ENCODE assay signal across 9 cellular contexts in the genomic region with DNA sequence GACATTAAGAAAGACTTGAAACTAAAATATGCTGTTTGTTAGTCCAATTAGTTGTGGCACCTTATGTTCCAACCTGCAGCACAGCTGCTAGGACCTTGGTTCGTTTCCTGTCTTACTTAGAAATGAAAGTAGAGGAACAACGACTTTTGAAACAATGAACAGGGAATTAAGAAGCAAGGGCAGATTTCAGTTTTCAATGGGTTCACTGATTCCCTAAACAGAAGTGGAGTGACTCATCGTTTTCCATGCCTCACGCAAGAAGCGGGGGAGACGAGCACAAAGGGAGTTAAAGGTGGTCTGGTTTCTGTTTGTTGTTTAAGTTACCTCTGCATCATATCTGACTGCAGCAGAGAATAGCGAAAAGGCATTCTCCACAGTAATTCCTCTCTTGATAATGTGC. TPM values are rescaled to one million over a fixed set of nuclear protein-coding genes. Genes with fewer than 3 reads are reported as not detected.
A peak's percentile ranks its signal among the peaks of the same experiment; 100 is the strongest.
DNase-seq lines count a peak whose midpoint lies in the region; ATAC-seq, FAIRE-seq and TF ChIP-seq lines count a peak whose summit lies in the region.
"Had no signal": no experiment of that assay in that cellular context is flagged by ENCODE, and none has a peak within 500 bp of the region (broad histone marks: within the 10 kb centered on the region; RNA-seq: fewer than 3 reads in every experiment).

No MANE protein-coding gene starts in this region.

- H3K9me3 Mint-ChIP-seq in activated T-cell treated with anti-CD3 and anti-CD28 coated beads, Interleukin-2, amount 50 U/mL, for 4 hours = no peaks in the 10 kb centered on the region

- H3K4me2 ChIP-seq in endothelial cell of umbilical vein (ENCODE audit: insufficient read depth, low read length) = peak overlapping the region; percentile 15
- peak overlapping the region; percentile 61 for H3K4me2 ChIP-seq in smooth muscle cell

- H3K9ac ChIP-seq in endothelial cell of umbilical vein (replicated peaks; ENCODE audit: extremely low read depth, insufficient read depth, low read length) = no peak overlapping the region
- H3K9ac ChIP-seq in smooth muscle cell (ENCODE audit: low read depth) = peak overlapping the region; percentile 35

- no peaks in the 10 kb centered on the region for H3K79me2 ChIP-seq in endothelial cell of umbilical vein (ENCODE audit: control insufficient read depth, insufficient read depth, low read length)
- H3K79me2 ChIP-seq in smooth muscle cell (ENCODE audit: low read depth) = no peaks in the 10 kb centered on the region

- FAIRE-seq in endothelial cell of umbilical vein (lab: Jason Lieb, UNC) = peak; percentile 76

- no peaks in the 10 kb centered on the region for H3K9me1 ChIP-seq in endothelial cell of umbilical vein (replicated peaks; ENCODE audit: control insufficient read depth, extremely low read depth, insufficient read depth, low read length)

- H3F3A ChIP-seq in smooth muscle cell (ENCODE audit: low read depth) = no peaks in the 10 kb centered on the region

- TF ChIP-seq CTCF in endothelial cell of umbilical vein (IDR thresholded peaks at IDR 0.05; ENCODE audit: extremely low read depth in 1 of 2, insufficient read depth in 1 of 2, low read depth in 1 of 2, low read length in 2 of 2) = no peak
- TF ChIP-seq CTCF in smooth muscle cell (IDR thresholded peaks at IDR 0.05; ENCODE audit: borderline replicate concordance, insufficient read depth, poor library complexity, severe bottlenecking) = no peak
- TF ChIP-seq CTCF in RWPE1 (conservative IDR thresholded peaks at IDR 0.05; ENCODE audit: low read depth) = no peak

- no peaks in the 10 kb centered on the region for H3K27me3 Mint-ChIP-seq in activated T-cell treated with anti-CD3 and anti-CD28 coated beads, Interleukin-2, amount 50 U/mL, for 4 hours (ENCODE audit: low read depth)

- H4K20me1 ChIP-seq in endothelial cell of umbilical vein (replicated peaks; ENCODE audit: control insufficient read depth, extremely low read depth, insufficient read depth, low read length) (no peaks in the 10 kb centered on the region), smooth muscle cell (ENCODE audit: low read depth) (no peaks in the 10 kb centered on the region)

- dilution Hi-C loops in endothelial cell of umbilical vein (cut with MboI; ENCODE audit: extremely low pct_ligation_motif_present, low sequenced_read_pairs) = no loop called here

- peaks cover 19% of the 10 kb centered on the region for H3K4me1 Mint-ChIP-seq in activated T-cell treated with anti-CD3 and anti-CD28 coated beads, Interleukin-2, amount 50 U/mL, for 4 hours (ENCODE audit: low read depth)

- no TSS peak for BruUV-seq in endothelial cell of umbilical vein (replicated peaks; lab: Mats Ljungman, UMichigan)

- peak overlapping the region; percentile 36 for H3K27ac ChIP-seq in endothelial cell of umbilical vein (ENCODE audit: insufficient read depth, low read depth, low read length)
- H3K27ac ChIP-seq in smooth muscle cell (ENCODE audit: low read depth) = peak overlapping the region; percentile 55
- no peak overlapping the region for H3K27ac ChIP-seq in RWPE1

- peak in 1 of 2 donors; percentile 37 for ATAC-seq in activated T-cell treated with anti-CD3 and anti-CD28 coated beads, Interleukin-2, amount 50 U/mL, for 4 hours
- no peak for ATAC-seq in HG03095 (IDR thresholded peaks at IDR 0.05; ENCODE audit: unreplicated experiment)

- H3K27me3 ChIP-seq in endothelial cell of umbilical vein (ENCODE audit: control insufficient read depth in 2 of 2, insufficient read depth in 2 of 2, low read length in 2 of 2) (no peaks in the 10 kb centered on the region), smooth muscle cell (ENCODE audit: low read depth) (no peaks in the 10 kb centered on the region)

- no peak overlapping the region for H3K4me3 ChIP-seq in endothelial cell of umbilical vein (replicated peaks in 1 of 3; ENCODE audit: insufficient read depth in 1 of 3, low read depth in 1 of 3, low read length in 3 of 3)
- no peak overlapping the region for H3K4me3 ChIP-seq in smooth muscle cell

- no peak for TF ChIP-seq POLR2A in endothelial cell of umbilical vein (IDR thresholded peaks at IDR 0.05; ENCODE audit: low read depth, low read length)

- intact Hi-C loops in endothelial cell of umbilical vein (cut with micrococcal nuclease) = no loop called here

- H3K36me3 ChIP-seq in endothelial cell of umbilical vein (ENCODE audit: control insufficient read depth in 2 of 2, extremely low read depth in 1 of 2, insufficient read depth in 2 of 2, low read length in 2 of 2) = peaks cover 0 to 6% of the 10 kb centered on the region in 2 experiments
- peaks cover 11% of the 10 kb centered on the region for H3K36me3 ChIP-seq in smooth muscle cell (ENCODE audit: low read depth)

- CTCF ChIA-PET in endothelial cell of umbilical vein (lab: Charles Lee) = interaction anchor here (1.2 to 1.4 kb wide), 2 partner anchors 12 to 67 kb away, joined by 4 to 5 read pairs; no protein-coding TSS in a partner anchor
- CTCF ChIA-PET in RWPE1 (lab: Yijun Ruan, JAX) = interaction anchor here (0.5 to 1.0 kb wide), 2 partner anchors 188 to 189 kb away, joined by 3 to 4 read pairs; no protein-coding TSS in a partner anchor

- H3K36me3 Mint-ChIP-seq in activated T-cell treated with anti-CD3 and anti-CD28 coated beads, Interleukin-2, amount 50 U/mL, for 4 hours (ENCODE audit: insufficient read depth) = peaks cover 13% of the 10 kb centered on the region

- POLR2A ChIA-PET in endothelial cell of umbilical vein (lab: Charles Lee) = no interaction called here
- POLR2A ChIA-PET in RWPE1 (lab: Yijun Ruan, JAX; ENCODE audit: low non-redundant PET) = no interaction called here

- no peaks in the 10 kb centered on the region for H3K9me3 ChIP-seq in endothelial cell of umbilical vein (replicated peaks; ENCODE audit: control insufficient read depth, insufficient read depth, low read length)
- no peaks in the 10 kb centered on the region for H3K9me3 ChIP-seq in smooth muscle cell (replicated peaks; ENCODE audit: low read depth)

- H3K4me3 Mint-ChIP-seq in activated T-cell treated with anti-CD3 and anti-CD28 coated beads, Interleukin-2, amount 50 U/mL, for 4 hours = peak overlapping the region; percentile 70

- peak; percentile 6 for DNase-seq in activated T-cell treated with anti-CD3 and anti-CD28 coated beads, Interleukin-2, amount 50 U/mL, for 4 hours
- DNase-seq in activated T-cell treated with anti-CD3 and anti-CD28 coated beads for 4 hours = no peak
- DNase-seq in OCI-M1 (lab: John Stamatoyannopoulos, UW) = peak; percentile 60
- peak; percentile 81 for DNase-seq in endothelial cell of umbilical vein (ENCODE audit: low read depth, low spot score)
- DNase-seq in smooth muscle cell (lab: John Stamatoyannopoulos, UW; ENCODE audit: unreplicated experiment) = no peak
- no peak for DNase-seq in NCI-H1436 (lab: John Stamatoyannopoulos, UW)
- DNase-seq in RWPE1 (ENCODE audit: low spot score) = no peak
- DNase-seq: cerebellar nuclear complex had no signal

- peaks cover 17% of the 10 kb centered on the region for H3K4me1 ChIP-seq in endothelial cell of umbilical vein (ENCODE audit: control insufficient read depth, extremely low read depth, insufficient read depth, low read length)
- H3K4me1 ChIP-seq in smooth muscle cell (ENCODE audit: low read depth) = no peaks in the 10 kb centered on the region

- H2AFZ ChIP-seq in endothelial cell of umbilical vein (ENCODE audit: low read depth, low read length) = peak overlapping the region; percentile 1
- H2AFZ ChIP-seq in smooth muscle cell (ENCODE audit: low read depth) = peak overlapping the region; percentile 63

- 36% methylated on average over 7 of the region's 7 CpGs for WGBS in smooth muscle cell (ENCODE audit: low lambda C conversion rate)

TF ChIP-seq in endothelial cell of umbilical vein, 7 proteins besides CTCF, POLR2A, EP300 and RAD21:
- TF ChIP-seq GATA2 (IDR thresholded peaks at IDR 0.05; ENCODE audit: insufficient read depth, insufficient read length, low read depth, low read length) = no peak
- peak; percentile 56 for TF ChIP-seq FOS (IDR thresholded peaks at IDR 0.05; ENCODE audit: borderline replicate concordance, insufficient read depth, low read length)
- no peak for TF ChIP-seq MYC (IDR thresholded peaks at IDR 0.05; ENCODE audit: low read depth, low read length)
- TF ChIP-seq POLR2AphosphoS5 (IDR thresholded peaks at IDR 0.05; ENCODE audit: insufficient read depth, low read depth, low read length) = no peak
- peak; percentile 81 for TF ChIP-seq JUN (IDR thresholded peaks at IDR 0.05; ENCODE audit: borderline replicate concordance, insufficient read depth, insufficient read length, low read depth)
- TF ChIP-seq MAX (IDR thresholded peaks at IDR 0.05; ENCODE audit: insufficient read depth, insufficient read length) = no peak

RNA-seq across cellular contexts. Expression of gene PHF11, which starts 44.8 kb away (rescaled TPM):
- 10 to 100 TPM; 35.6 to 50.5 (median 36.6) TPM for total RNA-seq in activated T-cell treated with anti-CD3 and anti-CD28 coated beads, Interleukin-2, amount 50 U/mL, for 4 hours
- total RNA-seq in endothelial cell of umbilical vein = 28.2 and 32.4 TPM in 2 replicates
- 12.9 and 14.5 TPM in 2 replicates for polyA plus RNA-seq in endothelial cell of umbilical vein
- polyA plus RNA-seq in endothelial cell of umbilical vein (2011; cell fraction: cytosol; rRNA removed) = 11.6 and 11.8 TPM in 2 replicates
- polyA plus RNA-seq in endothelial cell of umbilical vein (2011; cell fraction: nucleus; rRNA removed) = 53.5 and 53.8 TPM in 2 replicates
- polyA plus RNA-seq in endothelial cell of umbilical vein (2012) = 12.7 and 18.0 TPM in 2 replicates
- polyA minus RNA-seq in endothelial cell of umbilical vein = 12.4 and 16.3 TPM in 2 replicates
- 4.2 TPM for polyA minus RNA-seq in endothelial cell of umbilical vein (2011; cell fraction: cytosol; rRNA and poly(A)+ RNA removed)
- polyA minus RNA-seq in endothelial cell of umbilical vein (2011; cell fraction: nucleus; rRNA and poly(A)+ RNA removed) = 10.1 and 24.7 TPM in 2 replicates
- 25.9 and 30.3 TPM in 2 replicates for total RNA-seq in smooth muscle cell
- 21.0 and 22.9 TPM in 2 replicates for polyA plus RNA-seq in smooth muscle cell

RNA-seq across cellular contexts. Expression of gene RCBTB1, which starts 44.8 kb away (rescaled TPM):
- 10 to 100 TPM; 11.6 to 14.0 (median 11.9) TPM for total RNA-seq in activated T-cell treated with anti-CD3 and anti-CD28 coated beads, Interleukin-2, amount 50 U/mL, for 4 hours
- total RNA-seq in endothelial cell of umbilical vein (23.6 and 23.8 TPM in 2 replicates), smooth muscle cell (26.8 and 28.5 TPM in 2 replicates)
- polyA plus RNA-seq in endothelial cell of umbilical vein (9.2 and 12.1 TPM in 2 replicates), smooth muscle cell (10.7 and 12.4 TPM in 2 replicates)
- 10.2 and 12.0 TPM in 2 replicates for polyA plus RNA-seq in endothelial cell of umbilical vein (2011; cell fraction: cytosol; rRNA removed)
- 29.3 and 37.0 TPM in 2 replicates for polyA plus RNA-seq in endothelial cell of umbilical vein (2011; cell fraction: nucleus; rRNA removed)
- 20.7 and 22.5 TPM in 2 replicates for polyA plus RNA-seq in endothelial cell of umbilical vein (2012)
- 23.2 and 26.1 TPM in 2 replicates for polyA minus RNA-seq in endothelial cell of umbilical vein
- 3.4 TPM for polyA minus RNA-seq in endothelial cell of umbilical vein (2011; cell fraction: cytosol; rRNA and poly(A)+ RNA removed)
- 17.6 TPM in 2 replicates for polyA minus RNA-seq in endothelial cell of umbilical vein (2011; cell fraction: nucleus; rRNA and poly(A)+ RNA removed)

Comparison
In these comparisons a context has a peak if more than half of its experiments do, and no peak if none do; other contexts are left out.
1. DNase-seq: peak in activated T-cell treated with anti-CD3 and anti-CD28 coated beads, Interleukin-2, amount 50 U/mL, for 4 hours (single experiment), OCI-M1 (single experiment) and endothelial cell of umbilical vein (single experiment); none in activated T-cell treated with anti-CD3 and anti-CD28 coated beads for 4 hours (single experiment), smooth muscle cell (single experiment), NCI-H1436 (single experiment) and RWPE1 (single experiment).